In genomic region chr7:136016649-136017395, GRCh38 we compare ENCODE assay signal across 18 cellular contexts. TPM values are rescaled to one million over a fixed set of nuclear protein-coding genes. Genes with fewer than 3 reads are reported as not detected.
A peak's percentile ranks its signal among the peaks of the same experiment; 100 is the strongest.
DNase-seq lines count a peak whose midpoint lies in the region; ATAC-seq and TF ChIP-seq lines count a peak whose summit lies in the region.
"Had no signal": no experiment of that assay in that cellular context is flagged by ENCODE, and none has a peak within 500 bp of the region (broad histone marks: within the 10 kb centered on the region; RNA-seq: fewer than 3 reads in every experiment).

No MANE protein-coding gene starts in this region.

- no peaks in the 10 kb centered on the region for H3K4me1 Mint-ChIP-seq in CD4-positive, alpha-beta T cell (ENCODE audit: low read depth)
- no peaks in the 10 kb centered on the region for H3K4me1 Mint-ChIP-seq in type B pancreatic cell (ENCODE audit: unreplicated experiment)
- H3K4me1 Mint-ChIP-seq: endodermal cell had no signal

- H3K27me3 ChIP-seq in CD4-positive, alpha-beta T cell (ENCODE audit: control insufficient read depth, insufficient read depth, low read length), result no peaks in the 10 kb centered on the region
- no peaks in the 10 kb centered on the region for H3K27me3 ChIP-seq in BE2C

- no peaks in the 10 kb centered on the region for H3K9me3 Mint-ChIP-seq in CD4-positive, alpha-beta T cell
- no peaks in the 10 kb centered on the region for H3K9me3 Mint-ChIP-seq in type B pancreatic cell
- H3K9me3 Mint-ChIP-seq: endodermal cell, IgD-negative memory B cell had no signal

- DNase-seq in fibroblast of mammary gland (ENCODE audit: low read depth) (peak; percentile 10), type B pancreatic cell (ENCODE audit: extremely low spot score, unreplicated experiment) (no peak), BE2C (no peak)
- DNase-seq in CD4-positive, alpha-beta T cell, result no peak
- DNase-seq: activated CD4-positive, alpha-beta T cell treated with anti-CD3 and anti-CD28 coated beads for 4 hours; DMS 273 treated with DMSO at 0.1 percent for 48 hours; endodermal cell; NCI-H2081; NCI-H526 treated with DMSO at 0.1 percent for 48 hours; SK-N-SH; T1000; trophoblast cell had no signal

- no peak overlapping the region for H3K27ac ChIP-seq in CD4-positive, alpha-beta T cell (ENCODE audit: low read depth, low read length)
- H3K27ac ChIP-seq: parathyroid adenoma had no signal

- no peak for TF ChIP-seq CTCF in fibroblast of mammary gland (conservative IDR thresholded peaks at IDR 0.05; ENCODE audit: control insufficient read depth, insufficient read depth, low read depth, low read length)
- no peak for TF ChIP-seq CTCF in CD4-positive, alpha-beta T cell (IDR thresholded peaks at IDR 0.05)
- TF ChIP-seq CTCF in type B pancreatic cell (conservative IDR thresholded peaks at IDR 0.05), result no peak
- TF ChIP-seq CTCF in BE2C (IDR thresholded peaks at IDR 0.05; ENCODE audit: low read depth, low read length), result no peak

- POLR2A ChIA-PET in CD4-positive, alpha-beta T cell (lab: Charles Lee), result no interaction called here

- no peak overlapping the region for H3K4me3 Mint-ChIP-seq in CD4-positive, alpha-beta T cell
- no peak overlapping the region for H3K4me3 Mint-ChIP-seq in type B pancreatic cell
- H3K4me3 Mint-ChIP-seq: endodermal cell had no signal

- no peak overlapping the region for H3K4me3 ChIP-seq in fibroblast of mammary gland (ENCODE audit: control insufficient read depth, low read depth, low read length)
- H3K4me3 ChIP-seq in BE2C (ENCODE audit: low read depth, low read length), result no peak overlapping the region

- ATAC-seq in GM18520 (IDR thresholded peaks at IDR 0.05; ENCODE audit: unreplicated experiment), result peak; percentile 74
- ATAC-seq in GM21423 (IDR thresholded peaks at IDR 0.05; ENCODE audit: unreplicated experiment), result peak; percentile 76
- peak; percentile 71 for ATAC-seq in HG03064 (IDR thresholded peaks at IDR 0.05; ENCODE audit: low read depth, unreplicated experiment)
- ATAC-seq in CD4-positive, alpha-beta T cell (ENCODE audit: poor library complexity), result no peak
- ATAC-seq: Panc1 had no signal

- intact Hi-C loops in CD4-positive, alpha-beta T cell (cut with DNase I, micrococcal nuclease), result no loop called here

- H3K36me3 ChIP-seq in BE2C, result no peaks in the 10 kb centered on the region

- H3K27ac Mint-ChIP-seq in CD4-positive, alpha-beta T cell, result no peak overlapping the region
- no peak overlapping the region for H3K27ac Mint-ChIP-seq in type B pancreatic cell
- H3K27ac Mint-ChIP-seq: endodermal cell, IgD-negative memory B cell had no signal

- no peaks in the 10 kb centered on the region for H3K9me3 ChIP-seq in CD4-positive, alpha-beta T cell (ENCODE audit: control insufficient read depth, low read length)
- H3K9me3 ChIP-seq in BE2C, result no peaks in the 10 kb centered on the region
- H3K9me3 ChIP-seq: SK-N-SH had no signal

- H3K4me1 ChIP-seq in BE2C, result peaks cover 12% of the 10 kb centered on the region
- H3K4me1 ChIP-seq: parathyroid adenoma had no signal

- no peaks in the 10 kb centered on the region for H3K36me3 Mint-ChIP-seq in CD4-positive, alpha-beta T cell (ENCODE audit: low read depth)
- H3K36me3 Mint-ChIP-seq in type B pancreatic cell, result no peaks in the 10 kb centered on the region

- CTCF ChIA-PET in CD4-positive, alpha-beta T cell (lab: Charles Lee), result interaction anchor here (1.3 kb wide), 1 partner anchor 218 kb away, joined by 3 read pairs; no protein-coding TSS in a partner anchor

- H3K27me3 Mint-ChIP-seq in CD4-positive, alpha-beta T cell, result peaks cover 13% of the 10 kb centered on the region
- peaks cover 4% of the 10 kb centered on the region for H3K27me3 Mint-ChIP-seq in type B pancreatic cell

RNA-seq across cellular contexts. Expression of gene MTPN, which starts 39.7 kb away (rescaled TPM):
- total RNA-seq in CD4-positive, alpha-beta T cell, result 10 to 100 TPM; 88.4 to 94.0 TPM
- 104 and 110 TPM in 2 replicates for total RNA-seq in type B pancreatic cell (ENCODE audit: low replicate concordance)
- 110 TPM for polyA plus RNA-seq in BE2C (2012; ENCODE audit: insufficient read depth, insufficient read length, low read depth)
